Comparison of ENCODE assay signal across 8 cellular contexts in genomic region chr6:26457407-26457795, GRCh38. TPM values are rescaled to one million over a fixed set of nuclear protein-coding genes. Genes with fewer than 3 reads are reported as not detected.
A peak's percentile ranks its signal among the peaks of the same experiment; 100 is the strongest.
DNase-seq lines count a peak whose midpoint lies in the region; ATAC-seq and TF ChIP-seq lines count a peak whose summit lies in the region.

No MANE protein-coding gene starts in this region.

- H3K4me1 Mint-ChIP-seq in activated CD8-positive, alpha-beta memory T cell treated with anti-CD3 and anti-CD28 coated beads, Interleukin-2, amount 10 ng/mL, durations not matched to agents 7 days and 5 days: peaks cover 46% of the 10 kb centered on the region

- no peak overlapping the region for H3K4me3 ChIP-seq in trophoblast cell (ENCODE audit: low read depth, low read length)

- H3K23ac ChIP-seq in trophoblast cell (ENCODE audit: low read length): no peak overlapping the region

- peaks cover 8% of the 10 kb centered on the region for H3K4me1 ChIP-seq in foreskin keratinocyte
- peaks cover 5 to 6% of the 10 kb centered on the region in 2 experiments for H3K4me1 ChIP-seq in trophoblast cell (ENCODE audit: control insufficient read depth in 1 of 2, insufficient read depth in 2 of 2, low read length in 2 of 2)

- H2AK5ac ChIP-seq in trophoblast cell (ENCODE audit: low read length): no peak overlapping the region

- peak overlapping the region; percentile 25 for H3K18ac ChIP-seq in trophoblast cell (ENCODE audit: low read length)

- H4K12ac ChIP-seq in trophoblast cell (ENCODE audit: low read depth, low read length): no peak overlapping the region

- H2BK5ac ChIP-seq in trophoblast cell (ENCODE audit: low read depth, low read length, poor library complexity): no peak overlapping the region

- H3K9ac ChIP-seq in trophoblast cell (ENCODE audit: low read length): no peak overlapping the region

- DNase-seq in activated CD8-positive, alpha-beta memory T cell treated with anti-CD3 and anti-CD28 coated beads, Interleukin-2, amount 10 ng/mL, durations not matched to agents 7 days and 5 days: no peak
- no peak for DNase-seq in activated CD8-positive, alpha-beta memory T cell treated with anti-CD3 and anti-CD28 coated beads, Interleukin-2, amount 50 U/mL, for 4 hours
- DNase-seq in foreskin keratinocyte (no peak), trophoblast cell (no peak), retina (no peak), middle frontal gyrus (ENCODE audit: extremely low spot score, low spot score) (no peak)

- no peaks in the 10 kb centered on the region for H3K9me3 ChIP-seq in trophoblast cell (ENCODE audit: insufficient read depth, low read depth, low read length)

- CTCF ChIA-PET in activated CD8-positive, alpha-beta memory T cell treated with anti-CD3 and anti-CD28 coated beads, Interleukin-2, amount 10 ng/mL, durations not matched to agents 7 days and 5 days (lab: Charles Lee): interaction anchor here (1.3 kb wide), 1 partner anchor 38 kb away, joined by 4 read pairs; no protein-coding TSS in a partner anchor

- peak overlapping the region; percentile 85 for H2AFZ ChIP-seq in trophoblast cell (ENCODE audit: insufficient read depth, low read length, poor library complexity)

- H4K91ac ChIP-seq in trophoblast cell (ENCODE audit: low read depth, low read length): peak overlapping the region; percentile 36

- H3K4me3 Mint-ChIP-seq in activated CD8-positive, alpha-beta memory T cell treated with anti-CD3 and anti-CD28 coated beads, Interleukin-2, amount 10 ng/mL, durations not matched to agents 7 days and 5 days: peak overlapping the region; percentile 89

- H3K79me1 ChIP-seq in trophoblast cell (ENCODE audit: low read length): peaks cover 8% of the 10 kb centered on the region

- peak overlapping the region; percentile 70 for H3K4ac ChIP-seq in trophoblast cell (ENCODE audit: low read depth, low read length)

- H2BK120ac ChIP-seq in trophoblast cell (ENCODE audit: insufficient read depth, low read length, poor library complexity): peak overlapping the region; percentile 26

- TF ChIP-seq CTCF in VCaP (conservative IDR thresholded peaks at IDR 0.05) (no peak), foreskin keratinocyte (conservative IDR thresholded peaks at IDR 0.05) (no peak)

- H3K27ac Mint-ChIP-seq in activated CD8-positive, alpha-beta memory T cell treated with anti-CD3 and anti-CD28 coated beads, Interleukin-2, amount 10 ng/mL, durations not matched to agents 7 days and 5 days: peak overlapping the region; percentile 92

- peak overlapping the region; percentile 33 for H3K14ac ChIP-seq in trophoblast cell (ENCODE audit: low read length)

- H4K8ac ChIP-seq in trophoblast cell (ENCODE audit: low read depth, low read length): peak overlapping the region; percentile 79

- H3K4me2 ChIP-seq in trophoblast cell (ENCODE audit: low read length): peak overlapping the region; percentile 72

- H3K36me3 ChIP-seq in trophoblast cell (ENCODE audit: control insufficient read depth in 1 of 2, insufficient read depth in 2 of 2, low read length in 2 of 2): peaks cover 15 to 20% of the 10 kb centered on the region in 2 experiments

- H3K27me3 ChIP-seq in foreskin keratinocyte: no peaks in the 10 kb centered on the region
- no peaks in the 10 kb centered on the region for H3K27me3 ChIP-seq in trophoblast cell (ENCODE audit: insufficient read depth, low read length)

- H3K27me3 Mint-ChIP-seq in activated CD8-positive, alpha-beta memory T cell treated with anti-CD3 and anti-CD28 coated beads, Interleukin-2, amount 10 ng/mL, durations not matched to agents 7 days and 5 days: no peaks in the 10 kb centered on the region

- H3K9me3 Mint-ChIP-seq in activated CD8-positive, alpha-beta memory T cell treated with anti-CD3 and anti-CD28 coated beads, Interleukin-2, amount 10 ng/mL, durations not matched to agents 7 days and 5 days (ENCODE audit: low read depth): no peaks in the 10 kb centered on the region

- peak; percentile 26 for ATAC-seq in activated CD8-positive, alpha-beta memory T cell treated with anti-CD3 and anti-CD28 coated beads, Interleukin-2, amount 10 ng/mL, durations not matched to agents 7 days and 5 days
- ATAC-seq in HG03066 (IDR thresholded peaks at IDR 0.05; ENCODE audit: low read depth, unreplicated experiment): peak; percentile 30
- peak; percentile 55 for ATAC-seq in foreskin keratinocyte

- H3K36me3 Mint-ChIP-seq in activated CD8-positive, alpha-beta memory T cell treated with anti-CD3 and anti-CD28 coated beads, Interleukin-2, amount 10 ng/mL, durations not matched to agents 7 days and 5 days: peaks cover 29% of the 10 kb centered on the region

- WGBS in trophoblast cell (ENCODE audit: extremely low coverage, insufficient coverage, insufficient read length): no CpG with 5 or more reads among the region's 8 CpGs

- no peak overlapping the region for H2BK12ac ChIP-seq in trophoblast cell (ENCODE audit: low read length)

- H3K79me2 ChIP-seq in trophoblast cell (ENCODE audit: control insufficient read depth, insufficient read depth, low read length, poor library complexity): peaks cover 4% of the 10 kb centered on the region

- H3K27ac ChIP-seq in VCaP (peak overlapping the region; percentile 91), foreskin keratinocyte (peak overlapping the region; percentile 26), trophoblast cell (ENCODE audit: low read depth, low read length) (no peak overlapping the region)

RNA-seq across cellular contexts. Expression of gene BTN2A1, which starts 0.4 kb away (rescaled TPM):
- total RNA-seq in activated CD8-positive, alpha-beta memory T cell treated with anti-CD3 and anti-CD28 coated beads, Interleukin-2, amount 10 ng/mL, durations not matched to agents 7 days and 5 days: 10 to 100 TPM; 25.1 to 26.5 TPM
- total RNA-seq in foreskin keratinocyte: 9.9 and 10.0 TPM in 2 replicates
- 5.9 and 6.4 TPM in 2 replicates for polyA plus RNA-seq in foreskin keratinocyte
- 10.4 and 10.6 TPM in 2 replicates for polyA plus RNA-seq in trophoblast cell (2013)

RNA-seq across cellular contexts. Expression of gene BTN3A3, which starts 17.1 kb away (rescaled TPM):
- 10 to 100 TPM; 50.1 to 63.9 TPM for total RNA-seq in activated CD8-positive, alpha-beta memory T cell treated with anti-CD3 and anti-CD28 coated beads, Interleukin-2, amount 10 ng/mL, durations not matched to agents 7 days and 5 days
- total RNA-seq in foreskin keratinocyte: 5.0 and 5.1 TPM in 2 replicates
- polyA plus RNA-seq in foreskin keratinocyte: 2.6 and 2.7 TPM in 2 replicates
- polyA plus RNA-seq in trophoblast cell (2013): 0.37 and 0.45 TPM in 2 replicates

RNA-seq across cellular contexts. Expression of gene BTN1A1, which starts 42.7 kb away (rescaled TPM):
- not detected for total RNA-seq in activated CD8-positive, alpha-beta memory T cell treated with anti-CD3 and anti-CD28 coated beads, Interleukin-2, amount 10 ng/mL, durations not matched to agents 7 days and 5 days
- not detected in 2 replicates for total RNA-seq in foreskin keratinocyte
- polyA plus RNA-seq in foreskin keratinocyte: not detected in 2 replicates
- polyA plus RNA-seq in trophoblast cell (2013): 0.01 TPM in 1 of 2 replicates, not detected in the other

RNA-seq across cellular contexts. Expression of gene BTN3A1, which starts 55.3 kb away (rescaled TPM):
- total RNA-seq in activated CD8-positive, alpha-beta memory T cell treated with anti-CD3 and anti-CD28 coated beads, Interleukin-2, amount 10 ng/mL, durations not matched to agents 7 days and 5 days: 10 to 100 TPM; 47.6 to 64.7 TPM
- 9.5 and 12.2 TPM in 2 replicates for total RNA-seq in foreskin keratinocyte
- 4.4 and 5.2 TPM in 2 replicates for polyA plus RNA-seq in foreskin keratinocyte
- polyA plus RNA-seq in trophoblast cell (2013): 0.37 and 0.39 TPM in 2 replicates
